In genomic region chr12:130879212-130879686, GRCh38 we compare ENCODE assay signal across 9 cellular contexts. TPM values are rescaled to one million over a fixed set of nuclear protein-coding genes. Genes with fewer than 3 reads are reported as not detected.
DNase-seq lines count a peak whose midpoint lies in the region; ATAC-seq and TF ChIP-seq lines count a peak whose summit lies in the region.
"Had no signal": no experiment of that assay in that cellular context is flagged by ENCODE, and none has a peak within 500 bp of the region (broad histone marks: within the 10 kb centered on the region; RNA-seq: fewer than 3 reads in every experiment).

No MANE protein-coding gene starts in this region.

- peaks cover 47% of the 10 kb centered on the region for H4K20me1 ChIP-seq in OCI-LY3 (ENCODE audit: insufficient read depth, low read length)

- H3K27ac ChIP-seq in OCI-LY3 (ENCODE audit: low read length) (peak overlapping the region; percentile 63), esophagus muscularis mucosa (replicated peaks in 1 of 4) (no peak overlapping the region)

- peaks cover 66% of the 10 kb centered on the region for H3K4me1 ChIP-seq in OCI-LY3 (ENCODE audit: low read length)
- H3K4me1 ChIP-seq in esophagus muscularis mucosa: peaks cover 0 to 16% (median 8%) of the 10 kb centered on the region in 4 donors

- H3K36me3 ChIP-seq in OCI-LY3 (replicated peaks; ENCODE audit: low read depth, low read length): peaks cover 25% of the 10 kb centered on the region
- H3K36me3 ChIP-seq in esophagus muscularis mucosa: peaks cover 26 to 43% (median 29%) of the 10 kb centered on the region in 4 donors

- H3K4me3 Mint-ChIP-seq in stimulated activated naive CD8-positive, alpha-beta T cell treated with anti-CD3 and anti-CD28 coated beads, Interleukin-15, Interleukin-2, amounts not matched to agents 100 ng/mL and 50 ng/mL, for 24 hours: peak overlapping the region; percentile 64

- H3K27me3 Mint-ChIP-seq in stimulated activated naive CD8-positive, alpha-beta T cell treated with anti-CD3 and anti-CD28 coated beads, Interleukin-15, Interleukin-2, amounts not matched to agents 100 ng/mL and 50 ng/mL, for 24 hours: no peaks in the 10 kb centered on the region

- peaks cover 59% of the 10 kb centered on the region for H3K4me1 Mint-ChIP-seq in stimulated activated naive CD8-positive, alpha-beta T cell treated with anti-CD3 and anti-CD28 coated beads, Interleukin-15, Interleukin-2, amounts not matched to agents 100 ng/mL and 50 ng/mL, for 24 hours (ENCODE audit: low read depth)

- H3K9me3 ChIP-seq in OCI-LY3 (ENCODE audit: insufficient read depth, low read length) (no peaks in the 10 kb centered on the region), esophagus muscularis mucosa (no peaks in the 10 kb centered on the region)

- peak; percentile 35 for DNase-seq in stimulated activated CD4-positive, alpha-beta T cell treated with anti-CD3 and anti-CD28 coated beads, Interleukin-15, amount 100 ng/mL, for 24 hours
- no peak for DNase-seq in stimulated activated CD4-positive, alpha-beta T cell treated with anti-CD3 and anti-CD28 coated beads, Interleukin-4, amount 100 ng/mL, for 4 hours
- DNase-seq in left lobe of liver (ENCODE audit: low spot score): no peak
- DNase-seq in esophagus muscularis mucosa (ENCODE audit: extremely low spot score): no peak
- no peak for DNase-seq in Kasumi-1 (lab: John Stamatoyannopoulos, UW)

- H3K9me3 Mint-ChIP-seq in stimulated activated naive CD8-positive, alpha-beta T cell treated with anti-CD3 and anti-CD28 coated beads, Interleukin-15, Interleukin-2, amounts not matched to agents 100 ng/mL and 50 ng/mL, for 24 hours: no peaks in the 10 kb centered on the region

- TF ChIP-seq CTCF in OCI-LY3 (IDR thresholded peaks at IDR 0.05; ENCODE audit: low read depth, low read length): no peak
- no peak for TF ChIP-seq CTCF in esophagus muscularis mucosa (IDR thresholded peaks at IDR 0.05)

- peak overlapping the region; percentile 74 for H3K27ac Mint-ChIP-seq in stimulated activated naive CD8-positive, alpha-beta T cell treated with anti-CD3 and anti-CD28 coated beads, Interleukin-15, Interleukin-2, amounts not matched to agents 100 ng/mL and 50 ng/mL, for 24 hours

- WGBS in esophagus muscularis mucosa: 88% methylated on average over 13 of the region's 13 CpGs

- no peak overlapping the region for H3K9ac ChIP-seq in OCI-LY3 (ENCODE audit: low read length)

- no peak for TF ChIP-seq POLR2A in esophagus muscularis mucosa (IDR thresholded peaks at IDR 0.05; ENCODE audit: low read depth)

- peak; percentile 69 for ATAC-seq in HG02763 (IDR thresholded peaks at IDR 0.05; ENCODE audit: unreplicated experiment)
- no peak for ATAC-seq in left lobe of liver

- H3K27me3 ChIP-seq in OCI-LY3 (ENCODE audit: low read depth, low read length): no peaks in the 10 kb centered on the region
- H3K27me3 ChIP-seq in esophagus muscularis mucosa: no peaks in the 10 kb centered on the region

- H3K4me3 ChIP-seq in OCI-LY3 (ENCODE audit: low read length): peak overlapping the region; percentile 37
- H3K4me3 ChIP-seq in esophagus muscularis mucosa: no peak overlapping the region
- H3K4me3 ChIP-seq: lung had no signal

- intact Hi-C loops in esophagus muscularis mucosa (cut with DNase I): no loop called here

- no peak for TF ChIP-seq EP300 in esophagus muscularis mucosa (IDR thresholded peaks at IDR 0.05)

- peak overlapping the region; percentile 76 for H3K4me2 ChIP-seq in OCI-LY3 (ENCODE audit: low read length)

- H3K79me2 ChIP-seq in OCI-LY3 (ENCODE audit: low read length): peaks cover 24% of the 10 kb centered on the region

- peaks cover 36% of the 10 kb centered on the region for H3K36me3 Mint-ChIP-seq in stimulated activated naive CD8-positive, alpha-beta T cell treated with anti-CD3 and anti-CD28 coated beads, Interleukin-15, Interleukin-2, amounts not matched to agents 100 ng/mL and 50 ng/mL, for 24 hours (ENCODE audit: low read depth)

- no peak overlapping the region for H2AFZ ChIP-seq in OCI-LY3 (ENCODE audit: low read depth, low read length)

RNA-seq across cellular contexts. Expression of gene RAN, which starts 7.4 kb away (rescaled TPM):
- total RNA-seq in left lobe of liver (140 TPM), esophagus muscularis mucosa (100 to 1,000 TPM; 157 to 211 (median 197) TPM)

RNA-seq across cellular contexts. Expression of gene STX2, which starts 40.2 kb away (rescaled TPM):
- total RNA-seq in left lobe of liver: 8.1 TPM
- 10 to 100 TPM; 46.6 to 80.8 (median 49.1) TPM for total RNA-seq in esophagus muscularis mucosa
